Comparison of ENCODE assay signal across 1 cellular context in genomic region chr7:134832367-134832766, GRCh38.
TF ChIP-seq lines count a peak whose summit lies in the region.

No MANE protein-coding gene starts in this region.

TF ChIP-seq in IMR-90, 13 proteins besides CTCF, POLR2A, EP300 and RAD21 (continued from another document):
- TF ChIP-seq USF2 (IDR thresholded peaks at IDR 0.05; ENCODE audit: low read depth, low read length) = no peak
